1 cellular context compared by ENCODE assay signal in the genomic region with DNA sequence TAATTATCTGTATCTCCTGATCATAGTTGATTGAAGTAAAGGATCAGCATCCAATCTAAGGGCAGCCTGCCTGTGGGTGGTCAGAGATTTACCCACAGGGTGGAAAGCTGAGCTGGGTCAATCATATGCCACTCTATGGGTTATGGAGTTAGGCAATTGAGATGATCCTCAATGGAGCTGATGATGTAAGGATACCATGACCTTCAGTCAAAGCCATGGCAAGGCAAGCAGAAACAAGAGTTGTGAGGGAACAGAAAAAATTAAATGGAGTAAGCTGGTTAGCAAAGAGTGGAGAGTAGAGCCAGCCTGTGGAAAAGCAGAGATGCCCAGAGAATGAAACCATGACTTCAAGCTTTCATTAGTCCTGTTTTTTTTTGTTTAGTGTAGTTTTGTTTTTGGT.
TF ChIP-seq lines count a peak whose summit lies in the region.

No MANE protein-coding gene starts in this region.

TF ChIP-seq in IMR-90, 13 proteins besides CTCF, POLR2A, EP300 and RAD21 (continued from another document):
- no peak for TF ChIP-seq BHLHE40 (IDR thresholded peaks at IDR 0.05; ENCODE audit: low read depth, low read length)
- TF ChIP-seq MAFK (IDR thresholded peaks at IDR 0.05; ENCODE audit: low read depth, low read length), result no peak
- TF ChIP-seq MAZ (IDR thresholded peaks at IDR 0.05; ENCODE audit: borderline replicate concordance, low read depth, low read length), result no peak
- TF ChIP-seq CHD1 (IDR thresholded peaks at IDR 0.05; ENCODE audit: low read depth, low read length), result no peak
- TF ChIP-seq RFX5 (IDR thresholded peaks at IDR 0.05; ENCODE audit: low read depth, low read length), result no peak
- no peak for TF ChIP-seq MXI1 (IDR thresholded peaks at IDR 0.05; ENCODE audit: borderline replicate concordance, low read depth, low read length)
- TF ChIP-seq, protein P1, sequence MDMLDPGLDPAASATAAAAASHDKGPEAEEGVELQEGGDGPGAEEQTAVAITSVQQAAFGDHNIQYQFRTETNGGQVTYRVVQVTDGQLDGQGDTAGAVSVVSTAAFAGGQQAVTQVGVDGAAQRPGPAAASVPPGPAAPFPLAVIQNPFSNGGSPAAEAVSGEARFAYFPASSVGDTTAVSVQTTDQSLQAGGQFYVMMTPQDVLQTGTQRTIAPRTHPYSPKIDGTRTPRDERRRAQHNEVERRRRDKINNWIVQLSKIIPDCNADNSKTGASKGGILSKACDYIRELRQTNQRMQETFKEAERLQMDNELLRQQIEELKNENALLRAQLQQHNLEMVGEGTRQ (IDR thresholded peaks at IDR 0.05; ENCODE audit: low read depth, low read length), result no peak
